In the genomic region with DNA sequence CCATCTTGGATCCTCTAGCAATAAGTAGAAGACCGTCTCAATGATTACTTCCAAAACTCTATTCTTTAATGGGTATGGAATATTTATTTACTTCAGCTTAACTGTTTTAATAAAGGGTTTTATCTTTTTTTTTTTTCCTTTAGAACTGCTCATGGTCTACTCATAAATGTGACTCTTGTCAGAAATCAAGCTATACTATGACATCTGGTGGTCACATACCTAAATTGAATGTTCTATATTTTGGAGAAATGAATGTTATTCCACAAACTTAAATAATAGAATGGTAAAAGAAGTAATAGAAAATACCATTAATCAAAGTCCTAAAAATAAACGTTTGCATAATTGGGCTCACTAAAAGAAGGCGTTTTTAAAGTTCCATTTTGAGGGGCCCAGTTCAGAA, we compare ENCODE assay signal across 1 cellular context.
TF ChIP-seq lines count a peak whose summit lies in the region.

No MANE protein-coding gene starts in this region.

TF ChIP-seq in liver, 16 proteins besides CTCF, POLR2A, EP300 and RAD21 (continued from another document):
- TF ChIP-seq, protein P1, sequence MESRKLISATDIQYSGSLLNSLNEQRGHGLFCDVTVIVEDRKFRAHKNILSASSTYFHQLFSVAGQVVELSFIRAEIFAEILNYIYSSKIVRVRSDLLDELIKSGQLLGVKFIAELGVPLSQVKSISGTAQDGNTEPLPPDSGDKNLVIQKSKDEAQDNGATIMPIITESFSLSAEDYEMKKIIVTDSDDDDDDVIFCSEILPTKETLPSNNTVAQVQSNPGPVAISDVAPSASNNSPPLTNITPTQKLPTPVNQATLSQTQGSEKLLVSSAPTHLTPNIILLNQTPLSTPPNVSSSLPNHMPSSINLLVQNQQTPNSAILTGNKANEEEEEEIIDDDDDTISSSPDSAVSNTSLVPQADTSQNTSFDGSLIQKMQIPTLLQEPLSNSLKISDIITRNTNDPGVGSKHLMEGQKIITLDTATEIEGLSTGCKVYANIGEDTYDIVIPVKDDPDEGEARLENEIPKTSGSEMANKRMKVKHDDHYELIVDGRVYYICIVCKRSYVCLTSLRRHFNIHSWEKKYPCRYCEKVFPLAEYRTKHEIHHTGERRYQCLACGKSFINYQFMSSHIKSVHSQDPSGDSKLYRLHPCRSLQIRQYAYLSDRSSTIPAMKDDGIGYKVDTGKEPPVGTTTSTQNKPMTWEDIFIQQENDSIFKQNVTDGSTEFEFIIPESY (IDR thresholded peaks at IDR 0.05) = no peak
- TF ChIP-seq SP1 (IDR thresholded peaks at IDR 0.05) = no peak
TF ChIP-seq in liver: peak in this region for 0.
